Comparison of ENCODE assay signal across 20 cellular contexts in genomic region chr7:81698965-81699364, GRCh38.
"Had no signal": no experiment of that assay in that cellular context is flagged by ENCODE, and none has a peak within 500 bp of the region (broad histone marks: within the 10 kb centered on the region; RNA-seq: fewer than 3 reads in every experiment).

No MANE protein-coding gene starts in this region.

- H3K36me3 ChIP-seq: SJSA1 had no signal

- DNase-seq: KBM-7, MV-4-11, NCI-H1048, NCI-H1105 treated with DMSO at 0.1 percent for 48 hours, NCI-H1417 treated with DMSO at 0.1 percent for 48 hours, NCI-H146, NCI-H1694 treated with DMSO at 0.1 percent for 48 hours, NCI-H1930, NCI-H2081, NCI-H2107, NCI-H2227 treated with DMSO at 0.1 percent for 48 hours, NCI-H510A, NCI-H524 treated with DMSO at 0.1 percent for 48 hours, NCI-H69, NCI-H774, Right ventricle myocardium superior, RPMI8226, SIG-M5 had no signal

- H3K4me1 ChIP-seq: SJSA1 had no signal

- H3K27ac ChIP-seq: SJSA1, SK-N-MC had no signal

- H3K4me3 ChIP-seq: SJSA1, SK-N-MC had no signal

- H3K9me3 ChIP-seq: SJSA1 had no signal

- H3K27me3 ChIP-seq: SJSA1 had no signal
